28 cellular contexts compared by ENCODE assay signal in genomic region chr5:96331681-96332361, GRCh38.
DNase-seq lines count a peak whose midpoint lies in the region; ATAC-seq, FAIRE-seq and TF ChIP-seq lines count a peak whose summit lies in the region.
"Had no signal": no experiment of that assay in that cellular context is flagged by ENCODE, and none has a peak within 500 bp of the region (broad histone marks: within the 10 kb centered on the region; RNA-seq: fewer than 3 reads in every experiment).

No MANE protein-coding gene starts in this region.

- CTCF ChIA-PET in A549 (lab: Yijun Ruan, JAX): interaction anchor here (1.9 kb wide), 2 partner anchors 372 to 473 kb away, joined by 5 to 8 read pairs; no protein-coding TSS in a partner anchor
- CTCF ChIA-PET in HEK293 (lab: Yijun Ruan, JAX): no interaction called here

- TF ChIP-seq RAD21 in A549 (conservative IDR thresholded peaks at IDR 0.05 in 1 of 2, IDR thresholded peaks at IDR 0.05 in 1 of 2): no peak

- H3K36me3 ChIP-seq in HEK293 (ENCODE audit: control insufficient read depth in 2 of 2, insufficient read depth in 1 of 2, low read length in 2 of 2): no peaks in the 10 kb centered on the region
- H3K36me3 ChIP-seq: BE2C, sigmoid colon, transverse colon had no signal

- no peak for ATAC-seq in A549
- ATAC-seq in natural killer cell treated with Interleukin-12 subunit alpha and Interleukin-12 subunit beta and Interleukin-15 and Interleukin-18, amount 100 ng/mL, for 72 hours: no peak
- ATAC-seq: activated CD8-positive, alpha-beta T cell treated with anti-CD3 and anti-CD28 coated beads, Interleukin-2, amount 10 ng/mL, durations not matched to agents 7 days and 5 days; activated T-helper 17 cell treated with anti-CD3 and anti-CD28 coated beads, Interleukin-2, amount 50 U/mL, for 72 hours; Right ventricle myocardium inferior had no signal

- H3K9me3 ChIP-seq in A549 (no peaks in the 10 kb centered on the region), HEK293 (ENCODE audit: control insufficient read depth, insufficient read depth, low read depth, low read length) (no peaks in the 10 kb centered on the region)
- H3K9me3 ChIP-seq: BE2C, psoas muscle, sigmoid colon, SK-N-SH, transverse colon had no signal

- no peaks in the 10 kb centered on the region for H3K27me3 Mint-ChIP-seq in chondrocyte (ENCODE audit: low read depth)
- peaks cover 5% of the 10 kb centered on the region for H3K27me3 Mint-ChIP-seq in nephron progenitor cell (ENCODE audit: low read depth, poor library complexity)
- peaks cover 16 to 19% of the 10 kb centered on the region in 2 donors for H3K27me3 Mint-ChIP-seq in natural killer cell treated with Interleukin-12 subunit alpha and Interleukin-12 subunit beta and Interleukin-15 and Interleukin-18, amount 100 ng/mL, for 72 hours
- H3K27me3 Mint-ChIP-seq: memory B cell had no signal

- FAIRE-seq in A549 (lab: Jason Lieb, UNC): no peak
- FAIRE-seq: endothelial cell of umbilical vein, frontal cortex had no signal

- H3K4me2 ChIP-seq in A549: peak overlapping the region; percentile 29; the same call in 2 of the 3 replicates
- H3K4me2 ChIP-seq: PC-9, SK-N-SH had no signal

- WGBS in A549 (ENCODE audit: missing lambda C conversion rate): 53% methylated on average over 2 of the region's 2 CpGs

- H3K4me3 Mint-ChIP-seq in chondrocyte (ENCODE audit: unreplicated experiment) (no peak overlapping the region), nephron progenitor cell (peak overlapping the region; percentile 62)
- H3K4me3 Mint-ChIP-seq in natural killer cell treated with Interleukin-12 subunit alpha and Interleukin-12 subunit beta and Interleukin-15 and Interleukin-18, amount 100 ng/mL, for 72 hours: no peak overlapping the region
- H3K4me3 Mint-ChIP-seq: activated CD8-positive, alpha-beta T cell treated with anti-CD3 and anti-CD28 coated beads, Interleukin-2, amount 10 ng/mL, durations not matched to agents 7 days and 5 days; activated T-helper 17 cell treated with anti-CD3 and anti-CD28 coated beads, Interleukin-2, amount 50 U/mL, for 72 hours; memory B cell had no signal

- no peak for TF ChIP-seq CTCF in A549 (IDR thresholded peaks at IDR 0.05)
- no peak for TF ChIP-seq CTCF in HEK293 (tag by site-specific recombination; IDR thresholded peaks at IDR 0.05)
- no peak for TF ChIP-seq CTCF in chondrocyte (IDR thresholded peaks at IDR 0.05)
- no peak for TF ChIP-seq CTCF in nephron progenitor cell (IDR thresholded peaks at IDR 0.05)

- peaks cover 35% of the 10 kb centered on the region for H3K4me1 ChIP-seq in A549
- peaks cover 7% of the 10 kb centered on the region; the same call in 1 of the 2 replicates for H3K4me1 ChIP-seq in HEK293 (ENCODE audit: control insufficient read depth, insufficient read depth, low read length)

- TF ChIP-seq EP300 in A549 (IDR thresholded peaks at IDR 0.05): no peak

- H3K36me3 Mint-ChIP-seq in chondrocyte (ENCODE audit: low read depth) (no peaks in the 10 kb centered on the region), nephron progenitor cell (ENCODE audit: low read depth) (peaks cover under 1% of the 10 kb centered on the region)
- no peaks in the 10 kb centered on the region for H3K36me3 Mint-ChIP-seq in natural killer cell treated with Interleukin-12 subunit alpha and Interleukin-12 subunit beta and Interleukin-15 and Interleukin-18, amount 100 ng/mL, for 72 hours
- H3K36me3 Mint-ChIP-seq: memory B cell had no signal

- H3K4me1 Mint-ChIP-seq in chondrocyte (ENCODE audit: low read depth) (peaks cover 58% of the 10 kb centered on the region), nephron progenitor cell (peaks cover 64% of the 10 kb centered on the region)
- H3K4me1 Mint-ChIP-seq in natural killer cell treated with Interleukin-12 subunit alpha and Interleukin-12 subunit beta and Interleukin-15 and Interleukin-18, amount 100 ng/mL, for 72 hours (ENCODE audit: low read depth in 2 of 2): peaks cover 9 to 10% of the 10 kb centered on the region in 2 donors
- H3K4me1 Mint-ChIP-seq: activated T-helper 17 cell treated with anti-CD3 and anti-CD28 coated beads, Interleukin-2, amount 50 U/mL, for 72 hours; memory B cell had no signal

- H3K4me3 ChIP-seq in A549 (no peak overlapping the region), HEK293 (ENCODE audit: low read depth, low read length) (no peak overlapping the region)
- H3K4me3 ChIP-seq: PC-9, psoas muscle, sigmoid colon, transverse colon had no signal

- peak overlapping the region; percentile 1 to 55; a peak in 1 of 6 replicates for H3K27ac ChIP-seq in A549
- H3K27ac ChIP-seq in HEK293 (ENCODE audit: extremely low read depth, low read depth, low read length): no peak overlapping the region
- H3K27ac ChIP-seq: PC-9, psoas muscle, sigmoid colon had no signal

- TF ChIP-seq POLR2A in A549 (IDR thresholded peaks at IDR 0.05; ENCODE audit: low read length): no peak

- POLR2A ChIA-PET in A549 (lab: Yijun Ruan, JAX) (interaction anchor here (0.7 kb wide), 1 partner anchor 127 kb away, joined by 3 read pairs; no protein-coding TSS in a partner anchor), HEK293 (lab: Yijun Ruan, JAX) (no interaction called here)

- H3K9me3 Mint-ChIP-seq in chondrocyte (ENCODE audit: low read depth): no peaks in the 10 kb centered on the region
- peaks cover under 1% of the 10 kb centered on the region for H3K9me3 Mint-ChIP-seq in nephron progenitor cell
- H3K9me3 Mint-ChIP-seq in natural killer cell treated with Interleukin-12 subunit alpha and Interleukin-12 subunit beta and Interleukin-15 and Interleukin-18, amount 100 ng/mL, for 72 hours: no peaks in the 10 kb centered on the region
- H3K9me3 Mint-ChIP-seq: activated T-helper 17 cell treated with anti-CD3 and anti-CD28 coated beads, Interleukin-2, amount 50 U/mL, for 72 hours; memory B cell had no signal

- H3K27ac Mint-ChIP-seq in chondrocyte (ENCODE audit: unreplicated experiment) (peak overlapping the region; percentile 15), nephron progenitor cell (no peak overlapping the region)
- H3K27ac Mint-ChIP-seq in natural killer cell treated with Interleukin-12 subunit alpha and Interleukin-12 subunit beta and Interleukin-15 and Interleukin-18, amount 100 ng/mL, for 72 hours: no peak overlapping the region
- H3K27ac Mint-ChIP-seq: activated CD8-positive, alpha-beta T cell treated with anti-CD3 and anti-CD28 coated beads, Interleukin-2, amount 10 ng/mL, durations not matched to agents 7 days and 5 days; activated T-helper 17 cell treated with anti-CD3 and anti-CD28 coated beads, Interleukin-2, amount 50 U/mL, for 72 hours; memory B cell had no signal

- DNase-seq in A549 (ENCODE audit: low read depth in 1 of 2, low spot score in 1 of 2): no peak
- DNase-seq in chondrocyte (ENCODE audit: low spot score): no peak
- DNase-seq in nephron progenitor cell: no peak
- DNase-seq in NCI-H526 treated with DMSO at 0.1 percent for 48 hours (lab: John Stamatoyannopoulos, UW): no peak
- DNase-seq in hippocampal formation (lab: John Stamatoyannopoulos, UW): no peak
- no peak for DNase-seq in natural killer cell treated with Interleukin-12 subunit alpha and Interleukin-12 subunit beta and Interleukin-15 and Interleukin-18, amount 100 ng/mL, for 72 hours (ENCODE audit: low spot score)
- DNase-seq in SKM-1 (lab: John Stamatoyannopoulos, UW; ENCODE audit: unreplicated experiment): no peak
- DNase-seq: activated CD4-positive, alpha-beta T cell treated with anti-CD3 and anti-CD28 coated beads for 1 hour; activated CD8-positive, alpha-beta T cell treated with anti-CD3 and anti-CD28 coated beads, Interleukin-2, amount 10 ng/mL, durations not matched to agents 7 days and 5 days; activated naive CD4-positive, alpha-beta T cell treated with anti-CD3 and anti-CD28 coated beads, Interleukin-2, amount 50 U/mL, for 16 hours; BE2C; DMS153; NCI-H1092 treated with DMSO at 0.1 percent for 48 hours; NCI-H187 treated with DMSO at 0.1 percent for 48 hours; NCI-H510A treated with DMSO at 0.1 percent for 48 hours; NK-92 treated with Interleukin-12 subunit alpha and Interleukin-12 subunit beta, amount 100 ng/mL, for 24 hours; psoas muscle; sigmoid colon; SK-N-SH; stimulated activated CD4-positive, alpha-beta T cell treated with anti-CD3 and anti-CD28 coated beads, Interleukin-4, amount 100 ng/mL, for 4 hours; transverse colon had no signal

TF ChIP-seq in A549, 52 proteins besides CTCF, POLR2A, EP300 and RAD21 (continues in another document):
- TF ChIP-seq TFCP2L1 (CRISPR knock-in tag; IDR thresholded peaks at IDR 0.05) (no peak), ZC3H11A (IDR thresholded peaks at IDR 0.05) (no peak), HDAC2 (IDR thresholded peaks at IDR 0.05) (no peak), PBX3 (IDR thresholded peaks at IDR 0.05) (no peak), ESRRA (IDR thresholded peaks at IDR 0.05; ENCODE audit: borderline replicate concordance, low read length) (no peak), MAFK (IDR thresholded peaks at IDR 0.05; ENCODE audit: partially characterized antibody) (no peak), HOXB13 (CRISPR knock-in tag; IDR thresholded peaks at IDR 0.05; ENCODE audit: low read depth) (no peak)

TF ChIP-seq in HEK293, 187 proteins besides CTCF, POLR2A, EP300 and RAD21:
- TF ChIP-seq ZNF624 (tag by site-specific recombination; IDR thresholded peaks at IDR 0.05) (no peak), ZNF335 (tag by site-specific recombination; conservative IDR thresholded peaks at IDR 0.05) (peak; percentile 48; the same call in 1 of the 2 replicates), ZBTB17 (tag by site-specific recombination; IDR thresholded peaks at IDR 0.05) (no peak)
TF ChIP-seq in HEK293: peak in this region for 1.
